1 cellular context compared by ENCODE assay signal in genomic region chr5:52786391-52786790, GRCh38.
TF ChIP-seq lines count a peak whose summit lies in the region.

No MANE protein-coding gene starts in this region.

TF ChIP-seq in endothelial cell of umbilical vein, 7 proteins besides CTCF, POLR2A, EP300 and RAD21 (continued from another document):
- TF ChIP-seq FOS (IDR thresholded peaks at IDR 0.05; ENCODE audit: borderline replicate concordance, insufficient read depth, low read length) (no peak), MAX (IDR thresholded peaks at IDR 0.05; ENCODE audit: insufficient read depth, insufficient read length) (no peak), JUN (IDR thresholded peaks at IDR 0.05; ENCODE audit: borderline replicate concordance, insufficient read depth, insufficient read length, low read depth) (no peak), MYC (IDR thresholded peaks at IDR 0.05; ENCODE audit: low read depth, low read length) (no peak), POLR2AphosphoS5 (IDR thresholded peaks at IDR 0.05; ENCODE audit: insufficient read depth, low read depth, low read length) (no peak)
